Comparison of ENCODE assay signal across 8 cellular contexts in the genomic region with DNA sequence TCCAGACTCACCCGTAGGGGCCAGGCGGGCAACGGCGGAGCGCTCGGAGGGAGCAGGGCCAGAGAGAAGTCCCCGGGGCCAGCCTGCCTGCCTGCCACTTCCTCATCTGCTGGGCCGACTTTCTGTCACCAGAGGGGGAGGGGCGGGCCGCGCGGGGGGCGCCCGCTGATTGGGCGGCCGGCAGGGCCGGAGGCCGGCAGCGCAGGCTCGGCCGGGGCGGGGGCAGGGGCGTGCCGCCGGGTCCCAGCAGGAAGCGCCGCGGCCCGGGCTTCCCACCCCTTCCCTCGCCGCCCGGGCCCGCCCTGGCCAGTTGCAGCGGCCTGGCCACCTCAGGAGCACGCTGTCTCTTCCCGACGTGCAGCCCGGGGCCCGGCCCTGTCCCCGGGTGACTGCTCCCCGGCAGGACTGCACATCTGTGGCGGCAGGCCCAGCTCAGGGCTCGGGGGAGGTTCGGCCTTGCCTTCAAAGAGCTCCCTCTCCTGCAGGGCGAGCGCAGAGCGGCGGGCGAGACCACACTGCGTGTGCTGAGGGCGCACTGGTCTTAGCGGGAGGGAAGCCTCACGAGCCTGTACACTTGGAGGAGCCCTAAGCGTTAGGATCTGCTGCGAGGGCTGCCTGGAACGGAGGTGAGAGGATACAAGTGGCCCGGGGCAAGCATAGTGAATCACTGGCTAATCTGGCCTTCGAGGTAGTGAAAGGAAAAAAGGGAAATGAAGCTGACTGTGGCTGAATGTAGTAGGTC. TPM values are rescaled to one million over a fixed set of nuclear protein-coding genes. Genes with fewer than 3 reads are reported as not detected.
DNase-seq lines count a peak whose midpoint lies in the region; ATAC-seq and TF ChIP-seq lines count a peak whose summit lies in the region.

TSS of gene ELOVL1 (minus strand) at position 108 of the 742 bp plus-strand sequence. CDS start 2,402 bp downstream, outside the sequence.

- H3K36me3 ChIP-seq in heart right ventricle (peaks cover 0 to 39% (median 23%) of the 10 kb centered on the region in 9 donors), prostate gland (peaks cover 7 to 18% of the 10 kb centered on the region in 2 donors)

- peak within 1 kb of the TSS; percentile 68 for H3K27ac ChIP-seq in adipose tissue (ENCODE audit: low read depth, low read length)
- H3K27ac ChIP-seq in heart right ventricle: peak within 1 kb of the TSS; percentile 89 to 99 (median 98)
- H3K27ac ChIP-seq in prostate gland: peak within 1 kb of the TSS; percentile 89 to 91

- WGBS in adipose tissue, 3 donors: 0% methylated on average over 39 to 58 of the region's 58 CpGs
- 0% methylated on average over 38 to 58 of the region's 58 CpGs for WGBS in heart right ventricle, 2 donors
- under 1% methylated on average over 57 of the region's 58 CpGs for WGBS in prostate gland

- H3K4me1 ChIP-seq in heart right ventricle: peaks cover 18 to 50% (median 32%) of the 10 kb centered on the region in 9 donors
- H3K4me1 ChIP-seq in prostate gland (replicated peaks): peaks cover 22% of the 10 kb centered on the region

- H3K27me3 ChIP-seq in heart right ventricle (no peaks in the 10 kb centered on the region), prostate gland (replicated peaks; ENCODE audit: insufficient read depth) (no peaks in the 10 kb centered on the region)

- H3K9me3 ChIP-seq in heart right ventricle: no peaks in the 10 kb centered on the region
- H3K9me3 ChIP-seq in prostate gland: no peaks in the 10 kb centered on the region

- intact Hi-C loops in heart right ventricle (cut with DNase I): loop anchor here in 4 of 10 donors (1.0 to 5.0 kb wide), 3 partner anchors 21 to 131 kb away; partner anchors contain the start of genes MED8 (in 1 of the 4), SZT2 (in 1 of the 4) and TIE1 (in 1 of the 4)
- intact Hi-C loops in prostate gland (cut with DNase I): loop anchor here (5.0 kb wide), 1 partner anchor 131 kb away; no protein-coding TSS in a partner anchor

- peak; percentile 79 for TF ChIP-seq POLR2A in prostate gland (IDR thresholded peaks at IDR 0.05)

- DNase-seq in NCI-H1436 treated with DMSO at 0.1 percent for 48 hours (lab: John Stamatoyannopoulos, UW) (peak; percentile 6), T follicular helper cell (ENCODE audit: low read depth) (peak; percentile 56), heart right ventricle (peak; percentile 94 to 95), prostate gland (ENCODE audit: low spot score) (peak; percentile 90), ureter (ENCODE audit: low spot score) (peak; percentile 94)

- H3K4me3 ChIP-seq in heart right ventricle (peak within 1 kb of the TSS; percentile 64 to 96 (median 88)), prostate gland (peak within 1 kb of the TSS; percentile 62 to 66)

- ATAC-seq in HG02763 (IDR thresholded peaks at IDR 0.05; ENCODE audit: unreplicated experiment) (peak; percentile 68), heart right ventricle (peak; percentile 94 to 97 (median 95))

- peak; percentile 31; the same call in 1 of the 2 replicates for TF ChIP-seq CTCF in GM12874 (IDR thresholded peaks at IDR 0.05; ENCODE audit: insufficient read depth, low read depth, low read length)
- peak in 5 of 9 donors; percentile 12 to 60 (median 48) for TF ChIP-seq CTCF in heart right ventricle (IDR thresholded peaks at IDR 0.05)
- TF ChIP-seq CTCF in prostate gland (IDR thresholded peaks at IDR 0.05): peak in 2 of 4 experiments; percentile 29 to 40

RNA-seq across cellular contexts. Expression of gene ELOVL1, which starts in this region (rescaled TPM):
- polyA plus RNA-seq in adipose tissue: 100 to 1,000 TPM in 1 of 3 donors, 10 to 100 TPM in 2; 53.1 to 132 (median 61.7) TPM
- total RNA-seq in heart right ventricle: 10 to 100 TPM; 18.4 to 49.3 (median 28.3) TPM
- polyA plus RNA-seq in heart right ventricle: 10 to 100 TPM; 24.3 to 82.0 TPM
- total RNA-seq in prostate gland: 10 to 100 TPM; 48.6 to 62.0 TPM
- 135 TPM for total RNA-seq in ureter

Comparison
In these comparisons a context has a peak if more than half of its experiments do, and no peak if none do; other contexts are left out.
1. Peak in every context shown above with its lines: DNase-seq, ATAC-seq, H3K4me3 ChIP-seq and H3K27ac ChIP-seq.
2. DNase-seq: peak in every context shown above with its lines; median percentile 94 in heart right ventricle; 94 in ureter; 90 in prostate gland; 56 in T follicular helper cell; 6 in NCI-H1436 treated with DMSO at 0.1 percent for 48 hours.